ENCODE assay signal across 22 cellular contexts in the genomic region with DNA sequence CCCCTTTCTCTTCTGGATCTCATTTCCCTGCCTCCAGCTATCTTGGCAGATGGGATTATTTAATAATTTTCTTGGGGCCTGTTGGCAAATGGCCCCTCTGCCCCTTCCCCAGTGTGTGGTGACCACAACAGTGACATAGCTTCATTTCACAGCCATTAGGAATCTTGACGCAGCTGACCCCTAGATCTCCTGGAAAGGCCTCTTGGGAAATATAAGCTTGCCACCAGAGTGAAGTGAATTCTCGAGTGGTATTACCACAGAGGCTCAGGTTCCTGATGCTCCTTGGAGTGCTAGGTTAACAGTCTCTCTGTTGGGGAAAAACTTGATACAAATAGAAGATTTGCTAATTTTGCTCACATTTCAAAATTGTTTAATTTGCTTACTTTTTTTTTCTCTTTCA.
"Had no signal": no experiment of that assay in that cellular context is flagged by ENCODE, and none has a peak within 500 bp of the region (broad histone marks: within the 10 kb centered on the region; RNA-seq: fewer than 3 reads in every experiment).

No MANE protein-coding gene starts in this region.

- H3K27ac ChIP-seq: cardiac muscle cell, hepatocyte, testis had no signal

- ATAC-seq: activated CD8-positive, alpha-beta T cell treated with anti-CD3 and anti-CD28 coated beads, Interleukin-2, amount 10 ng/mL, durations not matched to agents 7 days and 5 days; activated naive CD8-positive, alpha-beta T cell treated with anti-CD3 and anti-CD28 coated beads, Interleukin-2, amount 50 U/mL, for 24 hours; stimulated activated memory B cell treated with anti-CD40 and anti-IgM and Interleukin-4, amounts not matched to agents 10 μg/mL and 1 μg/mL and 100 μg/mL, for 72 hours had no signal

- H3K4me3 ChIP-seq: cardiac muscle cell, hepatocyte, left lung, right lobe of liver, testis had no signal

- H3K36me3 ChIP-seq: cardiac muscle cell, left lung, right lobe of liver had no signal

- H3K9me3 Mint-ChIP-seq: activated naive CD8-positive, alpha-beta T cell treated with anti-CD3 and anti-CD28 coated beads, Interleukin-2, amount 50 U/mL, for 24 hours; activated T-helper 1 cell treated with anti-CD3 and anti-CD28 coated beads, Interleukin-12 subunit alpha, Interleukin-12 subunit beta, Interleukin-2, Interleukin-4 antibody, amounts not matched to agents 30 ng/mL and 10 ng/mL and 1 ng/mL, durations not matched to agents 14 hours and 24 hours and 36 hours; dendritic cell treated with granulocyte-macrophage colony-stimulating factor and Interleukin-4, amounts not matched to agents 40 ng/mL and 50 ng/mL, for 4 days; naive B cell; stimulated activated memory B cell treated with anti-CD40 and anti-IgM and Interleukin-4, amounts not matched to agents 10 μg/mL and 1 μg/mL and 100 μg/mL, for 72 hours had no signal

- DNase-seq: activated CD4-positive, alpha-beta T cell treated with anti-CD3 and anti-CD28 coated beads for 1 hour; activated CD4-positive, alpha-beta T cell treated with anti-CD3 and anti-CD28 coated beads, Interleukin-2, amount 50 U/mL, for 1 hour; activated CD8-positive, alpha-beta T cell treated with anti-CD3 and anti-CD28 coated beads, Interleukin-2, amount 10 ng/mL, durations not matched to agents 7 days and 5 days; activated gamma-delta T cell; activated naive CD4-positive, alpha-beta T cell treated with anti-CD3 and anti-CD28 coated beads, Interleukin-2, amount 50 U/mL, for 16 hours; activated naive CD8-positive, alpha-beta T cell treated with anti-CD3 and anti-CD28 coated beads, Interleukin-2, amount 50 U/mL, for 24 hours; effector CD4-positive, alpha-beta T cell; foreskin melanocyte; glutamatergic neuron; kidney glomerular epithelial cell; left lung; naive B cell; right lobe of liver; small intestine; stimulated activated CD4-positive, alpha-beta T cell treated with anti-CD3 and anti-CD28 coated beads, Interleukin-2, amount 100 ng/mL, for 24 hours; T-helper 1 cell; testis had no signal

- H3K36me3 Mint-ChIP-seq: naive B cell; stimulated activated memory B cell treated with anti-CD40 and anti-IgM and Interleukin-4, amounts not matched to agents 10 μg/mL and 1 μg/mL and 100 μg/mL, for 72 hours had no signal

- H3K27me3 Mint-ChIP-seq: activated naive CD8-positive, alpha-beta T cell treated with anti-CD3 and anti-CD28 coated beads, Interleukin-2, amount 50 U/mL, for 24 hours; dendritic cell treated with granulocyte-macrophage colony-stimulating factor and Interleukin-4, amounts not matched to agents 40 ng/mL and 50 ng/mL, for 4 days; naive B cell; stimulated activated memory B cell treated with anti-CD40 and anti-IgM and Interleukin-4, amounts not matched to agents 10 μg/mL and 1 μg/mL and 100 μg/mL, for 72 hours had no signal

- H3K9me3 ChIP-seq: left lung, right lobe of liver, testis had no signal

- H3K27ac Mint-ChIP-seq: activated CD8-positive, alpha-beta T cell treated with anti-CD3 and anti-CD28 coated beads, Interleukin-2, amount 10 ng/mL, durations not matched to agents 7 days and 5 days; activated naive CD8-positive, alpha-beta T cell treated with anti-CD3 and anti-CD28 coated beads, Interleukin-2, amount 50 U/mL, for 24 hours; activated T-helper 1 cell treated with anti-CD3 and anti-CD28 coated beads, Interleukin-12 subunit alpha, Interleukin-12 subunit beta, Interleukin-2, Interleukin-4 antibody, amounts not matched to agents 30 ng/mL and 10 ng/mL and 1 ng/mL, durations not matched to agents 14 hours and 24 hours and 36 hours; dendritic cell treated with granulocyte-macrophage colony-stimulating factor and Interleukin-4, amounts not matched to agents 40 ng/mL and 50 ng/mL, for 4 days; stimulated activated memory B cell treated with anti-CD40 and anti-IgM and Interleukin-4, amounts not matched to agents 10 μg/mL and 1 μg/mL and 100 μg/mL, for 72 hours had no signal

- H3K27me3 ChIP-seq: cardiac muscle cell, hepatocyte, left lung, right lobe of liver, testis had no signal

- H3K4me3 Mint-ChIP-seq: activated CD8-positive, alpha-beta T cell treated with anti-CD3 and anti-CD28 coated beads, Interleukin-2, amount 10 ng/mL, durations not matched to agents 7 days and 5 days; activated naive CD8-positive, alpha-beta T cell treated with anti-CD3 and anti-CD28 coated beads, Interleukin-2, amount 50 U/mL, for 24 hours; activated T-helper 1 cell treated with anti-CD3 and anti-CD28 coated beads, Interleukin-12 subunit alpha, Interleukin-12 subunit beta, Interleukin-2, Interleukin-4 antibody, amounts not matched to agents 30 ng/mL and 10 ng/mL and 1 ng/mL, durations not matched to agents 14 hours and 24 hours and 36 hours; dendritic cell treated with granulocyte-macrophage colony-stimulating factor and Interleukin-4, amounts not matched to agents 40 ng/mL and 50 ng/mL, for 4 days; naive B cell; stimulated activated memory B cell treated with anti-CD40 and anti-IgM and Interleukin-4, amounts not matched to agents 10 μg/mL and 1 μg/mL and 100 μg/mL, for 72 hours had no signal
